Comparison of ENCODE assay signal across 8 cellular contexts in the genomic region with DNA sequence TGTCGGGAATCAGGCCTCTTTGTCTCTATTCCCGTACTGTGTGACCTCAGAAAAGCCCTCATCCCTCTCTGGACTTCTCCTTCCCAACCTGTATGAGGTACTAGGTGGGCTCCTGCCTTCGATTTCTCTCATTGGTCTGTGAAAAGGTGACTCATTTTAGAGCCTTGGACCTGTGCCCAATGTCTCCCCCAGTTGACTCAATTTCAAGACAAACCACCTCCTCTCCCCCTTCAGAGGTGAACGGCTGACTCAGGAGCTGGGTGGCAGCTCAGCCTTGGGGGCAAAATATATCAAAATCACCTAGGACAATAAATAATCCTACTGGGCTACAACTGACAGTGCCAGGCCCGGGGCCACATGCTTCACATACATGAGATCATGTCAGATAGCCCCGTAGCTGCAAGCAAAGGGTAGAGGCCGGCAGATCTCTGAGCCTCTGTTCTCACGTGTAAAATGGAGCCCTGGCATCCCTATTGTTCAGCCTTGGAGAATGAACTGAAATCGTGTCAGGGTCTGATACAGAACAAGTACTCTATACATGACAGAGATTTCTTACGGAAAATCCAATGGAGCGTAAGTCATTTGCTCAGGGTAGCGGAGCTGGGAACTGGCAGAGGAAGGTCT. TPM values are rescaled to one million over a fixed set of nuclear protein-coding genes. Genes with fewer than 3 reads are reported as not detected.
DNase-seq lines count a peak whose midpoint lies in the region; ATAC-seq, FAIRE-seq and TF ChIP-seq lines count a peak whose summit lies in the region.

No MANE protein-coding gene starts in this region.

- TF ChIP-seq POLR2A in upper lobe of left lung (IDR thresholded peaks at IDR 0.05) = peak in 1 of 4 donors; percentile 6

- H3K4me1 ChIP-seq in fibroblast of lung (ENCODE audit: control insufficient read depth, extremely low read depth, insufficient read depth, low read length) (peaks cover 8% of the 10 kb centered on the region), pancreas (peaks cover 15 to 22% (median 21%) of the 10 kb centered on the region in 3 donors), upper lobe of left lung (peaks cover 32 to 66% (median 40%) of the 10 kb centered on the region in 4 donors)

- TSS peak; percentile 82 for BruUV-seq in Calu3 (replicated peaks; lab: Mats Ljungman, UMichigan)

- H3K9ac ChIP-seq in fibroblast of lung (ENCODE audit: insufficient read depth, low read length) = peak overlapping the region; percentile 86

- H3K9me3 Mint-ChIP-seq in Calu3 (ENCODE audit: low read depth, unreplicated experiment) = no peaks in the 10 kb centered on the region

- H3K27ac ChIP-seq in fibroblast of lung (ENCODE audit: insufficient read depth, low read length) = peak overlapping the region; percentile 98
- peak overlapping the region; percentile 92 to 97 (median 94) for H3K27ac ChIP-seq in pancreas
- peak overlapping the region; percentile 98 to 99 (median 98) for H3K27ac ChIP-seq in upper lobe of left lung

- 2 to 3% methylated on average over 12 of the region's 12 CpGs for WGBS in pancreas, 2 donors
- 7 to 11% methylated on average over 9 to 12 of the region's 12 CpGs for WGBS in upper lobe of left lung, 2 donors

- H3K79me2 ChIP-seq in fibroblast of lung (ENCODE audit: control insufficient read depth, insufficient read depth, low read length) = peaks cover 38% of the 10 kb centered on the region

- H3K36me3 Mint-ChIP-seq in Calu3 (ENCODE audit: insufficient read depth, unreplicated experiment) = peaks cover 90% of the 10 kb centered on the region

- H3K4me2 ChIP-seq in fibroblast of lung (ENCODE audit: extremely low read depth, insufficient read depth, low read length) = peak overlapping the region; percentile 85

- H3K4me3 Mint-ChIP-seq in Calu3 (ENCODE audit: low read depth, unreplicated experiment) = peak overlapping the region; percentile 78

- TF ChIP-seq CTCF in Calu3 (IDR thresholded peaks at IDR 0.05; ENCODE audit: unreplicated experiment) (no peak), fibroblast of lung (conservative IDR thresholded peaks at IDR 0.05 in 1 of 2, IDR thresholded peaks at IDR 0.05 in 1 of 2; ENCODE audit: low read depth in 1 of 2, low read length in 2 of 2) (no peak), pancreas (IDR thresholded peaks at IDR 0.05) (no peak), upper lobe of left lung (IDR thresholded peaks at IDR 0.05) (no peak)

- peaks cover 26% of the 10 kb centered on the region for H3K4me1 Mint-ChIP-seq in Calu3 (ENCODE audit: low read depth, unreplicated experiment)

- intact Hi-C loops in Calu3 (cut with micrococcal nuclease; ENCODE audit: unreplicated experiment) (loop anchor here (5.0 kb wide), 1 partner anchor 36 kb away; the partner anchor contains the start of genes ACTMAP and SNRPA), pancreas (cut with DNase I) (no loop called here)

- DNase-seq in Calu3 = peak; percentile 79
- DNase-seq in NCI-H128 (lab: John Stamatoyannopoulos, UW; ENCODE audit: unreplicated experiment) = peak; percentile 47
- DNase-seq in activated T-cell treated with anti-CD3 and anti-CD28 coated beads for 4 hours = peak; percentile 74
- no peak for DNase-seq in fibroblast of lung (ENCODE audit: low read depth in 2 of 2)
- peak in 3 of 6 donors; percentile 46 to 61 (median 52) for DNase-seq in pancreas
- no peak for DNase-seq in upper lobe of left lung
- no peak for DNase-seq in SKM-1 (lab: John Stamatoyannopoulos, UW; ENCODE audit: unreplicated experiment)
- DNase-seq in NCI-H2107 (lab: John Stamatoyannopoulos, UW) = no peak

- H3K36me3 ChIP-seq in fibroblast of lung (ENCODE audit: control insufficient read depth, insufficient read depth, low read length) = peaks cover 1% of the 10 kb centered on the region
- H3K36me3 ChIP-seq in pancreas = no peaks in the 10 kb centered on the region
- H3K36me3 ChIP-seq in upper lobe of left lung = peaks cover 0 to 10% (median 4%) of the 10 kb centered on the region in 4 donors

- H2AFZ ChIP-seq in fibroblast of lung (ENCODE audit: low read length) = no peak overlapping the region

- H3K27me3 ChIP-seq in fibroblast of lung (ENCODE audit: control insufficient read depth, insufficient read depth, low read length) = no peaks in the 10 kb centered on the region
- no peaks in the 10 kb centered on the region for H3K27me3 ChIP-seq in pancreas
- H3K27me3 ChIP-seq in upper lobe of left lung = no peaks in the 10 kb centered on the region

- ATAC-seq in pancreas = no peak
- no peak for ATAC-seq in upper lobe of left lung (ENCODE audit: low FRiP score in 2 of 2)

- H3K9me3 ChIP-seq in fibroblast of lung (ENCODE audit: control insufficient read depth, insufficient read depth, low read depth, low read length) (no peaks in the 10 kb centered on the region), pancreas (no peaks in the 10 kb centered on the region), upper lobe of left lung (no peaks in the 10 kb centered on the region)

- H3K27me3 Mint-ChIP-seq in Calu3 (ENCODE audit: unreplicated experiment) = no peaks in the 10 kb centered on the region

- peak overlapping the region; percentile 93 for H3K27ac Mint-ChIP-seq in Calu3 (ENCODE audit: unreplicated experiment)

- CTCF ChIA-PET in Calu3 (lab: Charles Lee) = interaction anchor here (0.8 to 2.1 kb wide), 4 partner anchors 34 to 284 kb away, joined by 3 to 8 read pairs (median 5); partner anchors contain the start of genes ACTMAP and RAB4B

- FAIRE-seq in pancreas (lab: Jason Lieb, UNC) = no peak

- no peak for TF ChIP-seq EP300 in upper lobe of left lung (IDR thresholded peaks at IDR 0.05)

- H3K4me3 ChIP-seq in fibroblast of lung (replicated peaks in 1 of 4; ENCODE audit: control extremely low read depth in 1 of 4, insufficient read depth in 1 of 4, low read depth in 3 of 4, low read length in 4 of 4) = peak overlapping the region; percentile 63 to 95 (median 78)
- H3K4me3 ChIP-seq in pancreas = peak overlapping the region; percentile 62 to 86 (median 69)
- H3K4me3 ChIP-seq in upper lobe of left lung = peak overlapping the region; percentile 75 to 90 (median 76)

- no peaks in the 10 kb centered on the region for H4K20me1 ChIP-seq in fibroblast of lung (ENCODE audit: control insufficient read depth, extremely low read depth, insufficient read depth, low read length)

RNA-seq across cellular contexts. Expression of gene COQ8B, which starts 0.5 kb away (rescaled TPM):
- total RNA-seq in Calu3 (2022) (55.9 and 62.7 TPM in 2 replicates), fibroblast of lung (28.0 and 43.4 TPM in 2 replicates), pancreas (10 to 100 TPM; 12.7 to 28.6 (median 16.3) TPM), upper lobe of left lung (100 to 1,000 TPM in 2 of 6 donors, 10 to 100 TPM in 4; 46.2 to 142 (median 65.4) TPM)
- polyA plus RNA-seq in fibroblast of lung (13.7 and 16.7 TPM in 2 replicates), pancreas (10 to 100 TPM; 41.5 to 44.2 TPM)
- 17.2 and 24.4 TPM in 2 replicates for polyA plus RNA-seq in fibroblast of lung (2012)
- polyA minus RNA-seq in fibroblast of lung (ENCODE audit: low replicate concordance) = 26.2 and 28.8 TPM in 2 replicates

RNA-seq across cellular contexts. Expression of gene ITPKC, which starts 0.8 kb away (rescaled TPM):
- total RNA-seq in Calu3 (2022) = 25.3 and 32.0 TPM in 2 replicates
- total RNA-seq in fibroblast of lung = 19.5 and 23.1 TPM in 2 replicates
- 6.5 TPM in 2 replicates for polyA plus RNA-seq in fibroblast of lung
- 10.3 and 10.6 TPM in 2 replicates for polyA plus RNA-seq in fibroblast of lung (2012)
- 15.2 and 15.5 TPM in 2 replicates for polyA minus RNA-seq in fibroblast of lung (ENCODE audit: low replicate concordance)
- total RNA-seq in pancreas = 10 to 100 TPM in 3 of 6 donors, 1 to 10 TPM in 3; 6.9 to 12.6 (median 9.2) TPM
- polyA plus RNA-seq in pancreas = 10 to 100 TPM; 14.5 to 20.4 TPM
- 10 to 100 TPM; 38.4 to 76.0 (median 55.2) TPM for total RNA-seq in upper lobe of left lung

RNA-seq across cellular contexts. Expression of gene NUMBL, which starts 25.7 kb away (rescaled TPM):
- 21.4 and 25.3 TPM in 2 replicates for total RNA-seq in Calu3 (2022)
- total RNA-seq in fibroblast of lung = 30.6 and 33.4 TPM in 2 replicates
- 26.2 and 28.2 TPM in 2 replicates for polyA plus RNA-seq in fibroblast of lung
- polyA plus RNA-seq in fibroblast of lung (2012) = 39.8 TPM in 2 replicates
- polyA minus RNA-seq in fibroblast of lung (ENCODE audit: low replicate concordance) = 45.4 and 48.6 TPM in 2 replicates
- total RNA-seq in pancreas = 10 to 100 TPM in 1 of 6 donors, 1 to 10 TPM in 5; 3.2 to 19.1 (median 6.7) TPM
- polyA plus RNA-seq in pancreas = 10 to 100 TPM; 14.7 to 16.2 TPM
- 100 to 1,000 TPM in 1 of 6 donors, 10 to 100 TPM in 5; 18.0 to 133 (median 23.8) TPM for total RNA-seq in upper lobe of left lung

RNA-seq across cellular contexts. Expression of gene ACTMAP, which starts 34.1 kb away (rescaled TPM):
- total RNA-seq in Calu3 (2022) (17.8 and 20.2 TPM in 2 replicates), fibroblast of lung (0.51 and 1.8 TPM in 2 replicates), pancreas (1 to 10 TPM; 3.2 to 6.3 (median 4.2) TPM), upper lobe of left lung (10 to 100 TPM; 16.0 to 28.4 (median 21.5) TPM)
- polyA plus RNA-seq in fibroblast of lung (2.2 and 2.5 TPM in 2 replicates), pancreas (10 to 100 TPM in 1 of 2 donors, 1 to 10 TPM in 1; 6.1 to 10.1 TPM)
- 4.7 and 5.7 TPM in 2 replicates for polyA plus RNA-seq in fibroblast of lung (2012)
- polyA minus RNA-seq in fibroblast of lung (ENCODE audit: low replicate concordance) = 11.6 and 15.6 TPM in 2 replicates

RNA-seq across cellular contexts. Expression of gene SNRPA, which starts 34.9 kb away (rescaled TPM):
- 95.4 and 102 TPM in 2 replicates for total RNA-seq in Calu3 (2022)
- total RNA-seq in fibroblast of lung = 22.1 and 41.9 TPM in 2 replicates
- polyA plus RNA-seq in fibroblast of lung = 74.4 and 134 TPM in 2 replicates
- 54.5 and 108 TPM in 2 replicates for polyA plus RNA-seq in fibroblast of lung (2012)
- 179 and 323 TPM in 2 replicates for polyA minus RNA-seq in fibroblast of lung (ENCODE audit: low replicate concordance)
- 10 to 100 TPM; 18.9 to 33.0 (median 23.7) TPM for total RNA-seq in pancreas
- polyA plus RNA-seq in pancreas = 10 to 100 TPM; 28.0 to 32.0 TPM
- 10 to 100 TPM; 32.4 to 90.1 (median 55.3) TPM for total RNA-seq in upper lobe of left lung

Comparison
In these comparisons a context has a peak if more than half of its experiments do, and no peak if none do; other contexts are left out.
1. DNase-seq: peak in Calu3 (single experiment), NCI-H128 (single experiment) and activated T-cell treated with anti-CD3 and anti-CD28 coated beads for 4 hours (single experiment); none in fibroblast of lung (0 of 2), upper lobe of left lung (0 of 2), SKM-1 (single experiment) and NCI-H2107 (single experiment).
2. Peak in every context shown above with its lines, with median percentiles within 50 percentile points of each other: H3K27ac ChIP-seq and H3K4me3 ChIP-seq.